ENCODE assay signal across 10 cellular contexts in the genomic region with DNA sequence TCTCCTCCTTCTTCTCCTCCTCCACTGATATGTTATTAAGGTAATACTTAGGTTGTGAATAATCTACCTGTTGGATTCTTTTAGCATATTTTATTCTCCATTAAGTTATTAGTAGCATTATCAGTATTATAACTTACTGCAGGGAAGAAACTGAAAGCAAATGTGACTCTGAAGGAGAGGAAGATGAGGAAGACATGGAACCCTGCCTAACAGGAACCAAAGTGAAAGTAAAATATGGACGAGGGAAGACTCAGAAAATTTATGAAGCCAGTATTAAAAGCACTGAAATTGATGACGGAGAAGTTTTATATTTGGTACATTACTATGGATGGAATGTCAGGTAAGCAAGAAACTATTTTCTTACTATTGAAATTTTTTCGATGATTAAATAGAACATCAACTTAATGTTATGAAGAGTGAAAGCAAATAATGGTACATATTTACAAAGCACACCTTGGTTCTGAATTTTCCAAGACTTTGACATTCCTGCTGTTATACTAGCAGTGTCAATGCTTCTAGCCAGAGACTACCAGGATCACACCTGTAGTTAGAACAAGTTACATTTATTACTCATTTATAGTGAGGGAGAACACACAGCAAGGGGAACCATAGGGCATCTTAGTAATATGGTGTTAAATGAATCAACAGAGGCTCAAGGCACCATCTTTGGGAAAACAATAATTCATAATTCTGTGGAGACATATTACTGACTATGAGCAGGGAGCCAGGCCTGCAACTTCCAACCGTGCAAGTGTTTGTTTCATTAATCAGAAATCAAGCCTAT. TPM values are rescaled to one million over a fixed set of nuclear protein-coding genes. Genes with fewer than 3 reads are reported as not detected.
DNase-seq lines count a peak whose midpoint lies in the region; ATAC-seq, FAIRE-seq and TF ChIP-seq lines count a peak whose summit lies in the region.
"Had no signal": no experiment of that assay in that cellular context is flagged by ENCODE, and none has a peak within 500 bp of the region (broad histone marks: within the 10 kb centered on the region; RNA-seq: fewer than 3 reads in every experiment).

No MANE protein-coding gene starts in this region.

- no peak for ATAC-seq in memory B cell (ENCODE audit: low read depth)
- no peak for ATAC-seq in HG02798 (IDR thresholded peaks at IDR 0.05; ENCODE audit: poor library complexity, unreplicated experiment)
- ATAC-seq: Panc1 had no signal

- H3K36me3 Mint-ChIP-seq in memory B cell, result peaks cover 30% of the 10 kb centered on the region

- peak overlapping the region; percentile 22 to 63 (median 51) for H3K27ac ChIP-seq in adrenal gland

- no peaks in the 10 kb centered on the region for H3K27me3 Mint-ChIP-seq in memory B cell

- H3K4me1 ChIP-seq in adrenal gland (replicated peaks in 1 of 2), result peaks cover 4 to 21% of the 10 kb centered on the region in 2 donors

- WGBS in adrenal gland, 4 donors, result 44 to 47% (median 46%) methylated on average over 4 of the region's 4 CpGs

- no peaks in the 10 kb centered on the region for H3K9me3 Mint-ChIP-seq in memory B cell

- DNase-seq in GM19239 (ENCODE audit: insufficient read length, low spot score) (no peak), adrenal gland (no peak), memory B cell (ENCODE audit: low spot score in 2 of 2) (no peak), SKM-1 (lab: John Stamatoyannopoulos, UW; ENCODE audit: unreplicated experiment) (no peak), NCI-H2107 treated with DMSO at 0.1 percent for 48 hours (lab: John Stamatoyannopoulos, UW; ENCODE audit: unreplicated experiment) (no peak), NCI-H2171 (lab: John Stamatoyannopoulos, UW) (no peak)
- DNase-seq: NCI-H1105 treated with DMSO at 0.1 percent for 48 hours had no signal

- H3K27me3 ChIP-seq in adrenal gland, result no peaks in the 10 kb centered on the region

- H3K4me3 ChIP-seq in adrenal gland, result peak overlapping the region in 2 of 4 donors; percentile 26 to 53

- peak overlapping the region; percentile 53 for H3K27ac Mint-ChIP-seq in memory B cell

- no peak for TF ChIP-seq POLR2A in adrenal gland (IDR thresholded peaks at IDR 0.05)

- peak; percentile 73 for FAIRE-seq in A204.1 (lab: Jason Lieb, UNC)
- peak; percentile 45 for FAIRE-seq in GM19239 (lab: Jason Lieb, UNC)

- no peaks in the 10 kb centered on the region for H3K9me3 ChIP-seq in adrenal gland (replicated peaks in 1 of 3)

- no peak for TF ChIP-seq CTCF in adrenal gland (IDR thresholded peaks at IDR 0.05)

- peaks cover 0 to 6% of the 10 kb centered on the region in 2 donors for H3K36me3 ChIP-seq in adrenal gland (replicated peaks in 1 of 2)

- H3K4me3 Mint-ChIP-seq in memory B cell, result no peak overlapping the region

- peaks cover 4% of the 10 kb centered on the region for H3K4me1 Mint-ChIP-seq in memory B cell

- intact Hi-C loops in adrenal gland (cut with DNase I), result no loop called here

RNA-seq across cellular contexts. Expression of gene TOMM20L, which starts 42.0 kb away (rescaled TPM):
- total RNA-seq in adrenal gland, result under 1 TPM in 1 of 8 donors, not detected in 7; 0.58 TPM
- polyA plus RNA-seq in adrenal gland, result not detected

RNA-seq across cellular contexts. Expression of gene ARID4A, which starts 55.4 kb away (rescaled TPM):
- total RNA-seq in adrenal gland, result 10 to 100 TPM in 7 of 8 donors, 1 to 10 TPM in 1; 6.2 to 38.0 (median 18.3) TPM
- 10 to 100 TPM in 2 of 3 donors, 1 to 10 TPM in 1; 4.4 to 17.5 (median 16.3) TPM for polyA plus RNA-seq in adrenal gland
